18 cellular contexts compared by ENCODE assay signal in genomic region chr16:10881479-10882030, GRCh38. TPM values are rescaled to one million over a fixed set of nuclear protein-coding genes. Genes with fewer than 3 reads are reported as not detected.
DNase-seq lines count a peak whose midpoint lies in the region; ATAC-seq, FAIRE-seq and TF ChIP-seq lines count a peak whose summit lies in the region.
"Had no signal": no experiment of that assay in that cellular context is flagged by ENCODE, and none has a peak within 500 bp of the region (broad histone marks: within the 10 kb centered on the region; RNA-seq: fewer than 3 reads in every experiment).

No MANE protein-coding gene starts in this region.

- peak; percentile 86 for FAIRE-seq in GM19239 (lab: Jason Lieb, UNC)

- H3K36me3 Mint-ChIP-seq in Calu3 (ENCODE audit: insufficient read depth, unreplicated experiment) = peaks cover 31% of the 10 kb centered on the region
- peaks cover 26% of the 10 kb centered on the region for H3K36me3 Mint-ChIP-seq in T-helper 2 cell treated with Interferon-gamma antibody and Interleukin-4, amounts not matched to agents 5 μg/mL and 100 μg/mL, for 36 hours (ENCODE audit: low read depth)
- H3K36me3 Mint-ChIP-seq: naive thymus-derived CD8-positive, alpha-beta T cell; type B pancreatic cell had no signal

- no peak overlapping the region for H3K27ac Mint-ChIP-seq in Calu3 (ENCODE audit: unreplicated experiment)
- H3K27ac Mint-ChIP-seq in T-helper 2 cell treated with Interferon-gamma antibody and Interleukin-4, amounts not matched to agents 5 μg/mL and 100 μg/mL, for 36 hours = peak overlapping the region; percentile 67
- H3K27ac Mint-ChIP-seq: H9, type B pancreatic cell had no signal

- no peaks in the 10 kb centered on the region for H3K9me3 ChIP-seq in mononuclear cell (ENCODE audit: low read depth, low read length)
- H3K9me3 ChIP-seq in tibial artery = no peaks in the 10 kb centered on the region
- H3K9me3 ChIP-seq: Caco-2 had no signal

- CTCF ChIA-PET in Calu3 (lab: Charles Lee) = no interaction called here

- no peaks in the 10 kb centered on the region for H3K9me3 Mint-ChIP-seq in Calu3 (ENCODE audit: low read depth, unreplicated experiment)
- no peaks in the 10 kb centered on the region for H3K9me3 Mint-ChIP-seq in T-helper 2 cell treated with Interferon-gamma antibody and Interleukin-4, amounts not matched to agents 5 μg/mL and 100 μg/mL, for 36 hours
- H3K9me3 Mint-ChIP-seq: type B pancreatic cell had no signal

- intact Hi-C loops in Calu3 (cut with micrococcal nuclease; ENCODE audit: unreplicated experiment) (no loop called here), tibial artery (cut with DNase I; ENCODE audit: low total_unique reads) (no loop called here)

- H3K4me1 Mint-ChIP-seq in Calu3 (ENCODE audit: low read depth, unreplicated experiment) = peaks cover 77% of the 10 kb centered on the region
- peaks cover 52% of the 10 kb centered on the region for H3K4me1 Mint-ChIP-seq in T-helper 2 cell treated with Interferon-gamma antibody and Interleukin-4, amounts not matched to agents 5 μg/mL and 100 μg/mL, for 36 hours (ENCODE audit: low read depth)

- peak overlapping the region; percentile 8 for H3K4me3 ChIP-seq in mononuclear cell (ENCODE audit: low read length)
- no peak overlapping the region for H3K4me3 ChIP-seq in tibial artery
- H3K4me3 ChIP-seq: dorsolateral prefrontal cortex had no signal

- H3K27me3 Mint-ChIP-seq in Calu3 (ENCODE audit: unreplicated experiment) = no peaks in the 10 kb centered on the region
- H3K27me3 Mint-ChIP-seq in T-helper 2 cell treated with Interferon-gamma antibody and Interleukin-4, amounts not matched to agents 5 μg/mL and 100 μg/mL, for 36 hours (ENCODE audit: low read depth) = peaks cover 12% of the 10 kb centered on the region

- H3K27me3 ChIP-seq in mononuclear cell (ENCODE audit: insufficient read depth, low read length) (no peaks in the 10 kb centered on the region), tibial artery (peaks cover 0 to 52% of the 10 kb centered on the region in 2 donors)

- no peak overlapping the region for H3K27ac ChIP-seq in tibial artery
- H3K27ac ChIP-seq: dorsolateral prefrontal cortex had no signal

- H3K4me1 ChIP-seq in mononuclear cell (ENCODE audit: insufficient read depth, low read length) (peaks cover 92% of the 10 kb centered on the region), tibial artery (peaks cover 0 to 24% (median 14%) of the 10 kb centered on the region in 4 donors)

- DNase-seq in Calu3 = no peak
- no peak for DNase-seq in GM19239 (ENCODE audit: insufficient read length, low spot score)
- DNase-seq in T-helper 2 cell treated with Interferon-gamma antibody and Interleukin-4, amounts not matched to agents 5 μg/mL and 100 μg/mL, for 36 hours (ENCODE audit: low spot score) = no peak
- DNase-seq in stimulated activated naive CD4-positive, alpha-beta T cell treated with Interleukin-2 at 50 U/mL for 16 hours (lab: John Stamatoyannopoulos, UW) = no peak
- no peak for DNase-seq in tibial artery
- DNase-seq: activated gamma-delta T cell treated with Interleukin-2 at 50 U/mL for 16 hours; Caco-2; dorsolateral prefrontal cortex; GF-D8; H9; left colon; naive thymus-derived CD8-positive, alpha-beta T cell; NCI-H1694; NCI-H524; stimulated activated CD4-positive, alpha-beta T cell treated with anti-CD3 and anti-CD28 coated beads, Interleukin-15, amount 100 ng/mL, for 24 hours had no signal

- TSS peak; percentile 39 for BruUV-seq in Calu3 (replicated peaks; lab: Mats Ljungman, UMichigan)

- H3K36me3 ChIP-seq in tibial artery = no peaks in the 10 kb centered on the region

- no peak for ATAC-seq in HG03521 (IDR thresholded peaks at IDR 0.05; ENCODE audit: unreplicated experiment)
- ATAC-seq: left colon; naive thymus-derived CD8-positive, alpha-beta T cell had no signal

- TF ChIP-seq CTCF in Calu3 (IDR thresholded peaks at IDR 0.05; ENCODE audit: unreplicated experiment) (no peak), tibial artery (IDR thresholded peaks at IDR 0.05) (no peak)

- no peak overlapping the region for H3K4me3 Mint-ChIP-seq in Calu3 (ENCODE audit: low read depth, unreplicated experiment)
- H3K4me3 Mint-ChIP-seq in T-helper 2 cell treated with Interferon-gamma antibody and Interleukin-4, amounts not matched to agents 5 μg/mL and 100 μg/mL, for 36 hours = peak overlapping the region; percentile 93
- H3K4me3 Mint-ChIP-seq: H9, type B pancreatic cell had no signal

RNA-seq across cellular contexts. Expression of gene CIITA, which starts 4.6 kb away (rescaled TPM):
- total RNA-seq in Calu3 (2022) = 16.3 and 22.4 TPM in 2 replicates
- total RNA-seq in mononuclear cell = 10.4 TPM
- total RNA-seq: H9 had no signal
